ENCODE assay signal across 13 cellular contexts in genomic region chr7:44194069-44194468, GRCh38. TPM values are rescaled to one million over a fixed set of nuclear protein-coding genes. Genes with fewer than 3 reads are reported as not detected.
A peak's percentile ranks its signal among the peaks of the same experiment; 100 is the strongest.
DNase-seq lines count a peak whose midpoint lies in the region; ATAC-seq lines count a peak whose summit lies in the region.
"Had no signal": no experiment of that assay in that cellular context is flagged by ENCODE, and none has a peak within 500 bp of the region (broad histone marks: within the 10 kb centered on the region; RNA-seq: fewer than 3 reads in every experiment).

No MANE protein-coding gene starts in this region.

- H3K4me1 Mint-ChIP-seq in activated naive CD4-positive, alpha-beta T cell treated with anti-CD3 and anti-CD28 coated beads for 36 hours (ENCODE audit: low read depth) = peaks cover 8% of the 10 kb centered on the region
- peaks cover 7% of the 10 kb centered on the region for H3K4me1 Mint-ChIP-seq in activated T-cell treated with anti-CD3 and anti-CD28 coated beads, Interleukin-2, amount 50 U/mL, for 24 hours (ENCODE audit: low read depth)
- peaks cover 22% of the 10 kb centered on the region for H3K4me1 Mint-ChIP-seq in stimulated activated naive CD8-positive, alpha-beta T cell treated with anti-CD3 and anti-CD28 coated beads, Interleukin-15, amount 100 ng/mL, for 72 hours

- peaks cover 2% of the 10 kb centered on the region for H3K27me3 Mint-ChIP-seq in activated naive CD4-positive, alpha-beta T cell treated with anti-CD3 and anti-CD28 coated beads for 36 hours (ENCODE audit: low read depth)
- peaks cover 18% of the 10 kb centered on the region for H3K27me3 Mint-ChIP-seq in activated T-cell treated with anti-CD3 and anti-CD28 coated beads, Interleukin-2, amount 50 U/mL, for 24 hours
- peaks cover 15% of the 10 kb centered on the region for H3K27me3 Mint-ChIP-seq in stimulated activated naive CD8-positive, alpha-beta T cell treated with anti-CD3 and anti-CD28 coated beads, Interleukin-15, amount 100 ng/mL, for 72 hours

- CTCF ChIA-PET in activated naive CD4-positive, alpha-beta T cell treated with anti-CD3 and anti-CD28 coated beads for 36 hours (lab: Charles Lee) = no interaction called here

- no peak overlapping the region for H3K4me3 Mint-ChIP-seq in activated naive CD4-positive, alpha-beta T cell treated with anti-CD3 and anti-CD28 coated beads for 36 hours
- no peak overlapping the region for H3K4me3 Mint-ChIP-seq in activated T-cell treated with anti-CD3 and anti-CD28 coated beads, Interleukin-2, amount 50 U/mL, for 24 hours
- peak overlapping the region; percentile 2 to 12 for H3K4me3 Mint-ChIP-seq in stimulated activated naive CD8-positive, alpha-beta T cell treated with anti-CD3 and anti-CD28 coated beads, Interleukin-15, amount 100 ng/mL, for 72 hours
- H3K4me3 Mint-ChIP-seq: naive B cell had no signal

- H3K36me3 Mint-ChIP-seq in activated naive CD4-positive, alpha-beta T cell treated with anti-CD3 and anti-CD28 coated beads for 36 hours (ENCODE audit: low read depth) = no peaks in the 10 kb centered on the region
- no peaks in the 10 kb centered on the region for H3K36me3 Mint-ChIP-seq in activated T-cell treated with anti-CD3 and anti-CD28 coated beads, Interleukin-2, amount 50 U/mL, for 24 hours (ENCODE audit: low read depth)
- H3K36me3 Mint-ChIP-seq: naive B cell had no signal

- no peak overlapping the region for H3K27ac Mint-ChIP-seq in activated naive CD4-positive, alpha-beta T cell treated with anti-CD3 and anti-CD28 coated beads for 36 hours
- peak overlapping the region; percentile 59 for H3K27ac Mint-ChIP-seq in activated T-cell treated with anti-CD3 and anti-CD28 coated beads, Interleukin-2, amount 50 U/mL, for 24 hours
- peak overlapping the region in 1 of 2 donors; percentile 65 for H3K27ac Mint-ChIP-seq in stimulated activated naive CD8-positive, alpha-beta T cell treated with anti-CD3 and anti-CD28 coated beads, Interleukin-15, amount 100 ng/mL, for 72 hours
- H3K27ac Mint-ChIP-seq: naive B cell had no signal

- intact Hi-C loops in activated naive CD4-positive, alpha-beta T cell treated with anti-CD3 and anti-CD28 coated beads for 36 hours (cut with micrococcal nuclease) = loop anchor here (1.0 kb wide), 2 partner anchors 71 to 175 kb away; partner anchors contain the start of gene POLD2

- peak; percentile 80 for DNase-seq in activated naive CD4-positive, alpha-beta T cell treated with anti-CD3 and anti-CD28 coated beads for 36 hours
- DNase-seq in activated naive CD4-positive, alpha-beta T cell (lab: John Stamatoyannopoulos, UW) = no peak
- peak; percentile 53 for DNase-seq in activated T-cell treated with anti-CD3 and anti-CD28 coated beads, Interleukin-2, amount 50 U/mL, for 24 hours
- DNase-seq in myocyte (ENCODE audit: low read depth) (peak; percentile 47), NCI-H82 treated with DMSO at 0.1 percent for 48 hours (lab: John Stamatoyannopoulos, UW; ENCODE audit: unreplicated experiment) (no peak), NCI-H1694 (lab: John Stamatoyannopoulos, UW) (no peak)
- DNase-seq in stimulated activated naive CD8-positive, alpha-beta T cell treated with anti-CD3 and anti-CD28 coated beads, Interleukin-15, amount 100 ng/mL, for 72 hours = peak; percentile 37 to 57
- DNase-seq: naive B cell, NCI-H2171, thyroid gland had no signal

- ATAC-seq in stimulated activated naive CD8-positive, alpha-beta T cell treated with anti-CD3 and anti-CD28 coated beads, Interleukin-15, amount 100 ng/mL, for 72 hours = peak; percentile 82
- ATAC-seq in HG02571 (IDR thresholded peaks at IDR 0.05; ENCODE audit: unreplicated experiment) = no peak
- ATAC-seq: Right ventricle myocardium inferior had no signal

- peaks cover 1% of the 10 kb centered on the region for H3K9me3 Mint-ChIP-seq in activated naive CD4-positive, alpha-beta T cell treated with anti-CD3 and anti-CD28 coated beads for 36 hours
- H3K9me3 Mint-ChIP-seq in activated T-cell treated with anti-CD3 and anti-CD28 coated beads, Interleukin-2, amount 50 U/mL, for 24 hours = peaks cover 3% of the 10 kb centered on the region
- peaks cover 0 to 8% of the 10 kb centered on the region in 2 donors for H3K9me3 Mint-ChIP-seq in stimulated activated naive CD8-positive, alpha-beta T cell treated with anti-CD3 and anti-CD28 coated beads, Interleukin-15, amount 100 ng/mL, for 72 hours
- H3K9me3 Mint-ChIP-seq: naive B cell had no signal

RNA-seq across cellular contexts. Expression of gene GCK, which starts 4.8 kb away (rescaled TPM):
- 1 to 10 TPM; 2.1 to 3.3 TPM for total RNA-seq in activated naive CD4-positive, alpha-beta T cell treated with anti-CD3 and anti-CD28 coated beads for 36 hours
- total RNA-seq in myocyte = 0.13 TPM in 1 of 2 replicates, not detected in the other
- polyA plus RNA-seq in myocyte (2012) = 0.04 TPM

RNA-seq across cellular contexts. Expression of gene YKT6, which starts 6.7 kb away (rescaled TPM):
- total RNA-seq in activated naive CD4-positive, alpha-beta T cell treated with anti-CD3 and anti-CD28 coated beads for 36 hours = 10 to 100 TPM; 53.5 to 57.3 TPM
- total RNA-seq in myocyte = 153 and 155 TPM in 2 replicates
- 268 TPM for polyA plus RNA-seq in myocyte (2012)

RNA-seq across cellular contexts. Expression of gene MYL7, which starts 52.9 kb away (rescaled TPM):
- not detected for total RNA-seq in activated naive CD4-positive, alpha-beta T cell treated with anti-CD3 and anti-CD28 coated beads for 36 hours
- total RNA-seq in myocyte = not detected in 2 replicates
- not detected for polyA plus RNA-seq in myocyte (2012)
- total RNA-seq: esophagus muscularis mucosa, thyroid gland had no signal

Comparison
In these comparisons a context has a peak if more than half of its experiments do, and no peak if none do; other contexts are left out.
1. DNase-seq: peak in activated naive CD4-positive, alpha-beta T cell treated with anti-CD3 and anti-CD28 coated beads for 36 hours (single experiment), activated T-cell treated with anti-CD3 and anti-CD28 coated beads, Interleukin-2, amount 50 U/mL, for 24 hours (single experiment), myocyte (single experiment) and stimulated activated naive CD8-positive, alpha-beta T cell treated with anti-CD3 and anti-CD28 coated beads, Interleukin-15, amount 100 ng/mL, for 72 hours (2 of 2); none in activated naive CD4-positive, alpha-beta T cell (0 of 4), NCI-H82 treated with DMSO at 0.1 percent for 48 hours (single experiment) and NCI-H1694 (single experiment).
2. H3K4me3 Mint-ChIP-seq: peak in stimulated activated naive CD8-positive, alpha-beta T cell treated with anti-CD3 and anti-CD28 coated beads, Interleukin-15, amount 100 ng/mL, for 72 hours (2 of 2); none in activated naive CD4-positive, alpha-beta T cell treated with anti-CD3 and anti-CD28 coated beads for 36 hours (single experiment) and activated T-cell treated with anti-CD3 and anti-CD28 coated beads, Interleukin-2, amount 50 U/mL, for 24 hours (single experiment).